ENCODE assay signal across 18 cellular contexts in genomic region chr4:61408163-61408562, GRCh38.
DNase-seq lines count a peak whose midpoint lies in the region; ATAC-seq and TF ChIP-seq lines count a peak whose summit lies in the region.
"Had no signal": no experiment of that assay in that cellular context is flagged by ENCODE, and none has a peak within 500 bp of the region (broad histone marks: within the 10 kb centered on the region; RNA-seq: fewer than 3 reads in every experiment).

No MANE protein-coding gene starts in this region.

- H3K9me3 Mint-ChIP-seq in mesothelial cell of epicardium (no peaks in the 10 kb centered on the region), MCF 10A (ENCODE audit: unreplicated experiment) (no peaks in the 10 kb centered on the region), natural killer cell (peaks cover 4 to 10% of the 10 kb centered on the region in 2 donors)
- H3K9me3 Mint-ChIP-seq in CD4-positive, alpha-beta memory T cell = peaks cover 0 to 7% (median 3%) of the 10 kb centered on the region in 8 donors
- H3K9me3 Mint-ChIP-seq: IgD-negative memory B cell had no signal

- no peaks in the 10 kb centered on the region for H3K27me3 Mint-ChIP-seq in mesothelial cell of epicardium (ENCODE audit: low read depth)
- H3K27me3 Mint-ChIP-seq in CD4-positive, alpha-beta memory T cell = no peaks in the 10 kb centered on the region
- no peaks in the 10 kb centered on the region for H3K27me3 Mint-ChIP-seq in MCF 10A (ENCODE audit: insufficient read depth, unreplicated experiment)
- H3K27me3 Mint-ChIP-seq in natural killer cell (ENCODE audit: low read depth in 2 of 2) = no peaks in the 10 kb centered on the region
- H3K27me3 Mint-ChIP-seq: CD4-positive, CD25-positive, alpha-beta regulatory T cell; IgD-negative memory B cell had no signal

- ATAC-seq in HG03565 (IDR thresholded peaks at IDR 0.05; ENCODE audit: unreplicated experiment) = no peak
- no peak for ATAC-seq in natural killer cell
- ATAC-seq: HCT116 had no signal

- no peaks in the 10 kb centered on the region for H3K9me3 ChIP-seq in CD4-positive, alpha-beta memory T cell (ENCODE audit: control insufficient read depth in 1 of 2, low read length in 2 of 2)

- H3K4me3 ChIP-seq in dorsolateral prefrontal cortex = peak overlapping the region in 32 of 59 donors; percentile 2 to 50 (median 23)
- no peak overlapping the region for H3K4me3 ChIP-seq in CD4-positive, alpha-beta memory T cell (ENCODE audit: low read length in 2 of 2)
- H3K4me3 ChIP-seq: SK-N-MC had no signal

- POLR2A ChIA-PET in CD4-positive, alpha-beta memory T cell (lab: Charles Lee; ENCODE audit: partially characterized antibody) = no interaction called here
- POLR2A ChIA-PET in MCF 10A (lab: Yijun Ruan, JAX) = no interaction called here

- no peaks in the 10 kb centered on the region for H3K36me3 ChIP-seq in CD4-positive, alpha-beta memory T cell (ENCODE audit: insufficient read depth, low read length)

- TF ChIP-seq CTCF in dorsolateral prefrontal cortex (IDR thresholded peaks at IDR 0.05 in 54 of 56, conservative IDR thresholded peaks at IDR 0.05 in 2 of 56; ENCODE audit: low read depth in 1 of 56, partially characterized antibody in 56 of 56) (no peak), mesothelial cell of epicardium (IDR thresholded peaks at IDR 0.05; ENCODE audit: unreplicated experiment) (no peak), MCF 10A (IDR thresholded peaks at IDR 0.05; ENCODE audit: unreplicated experiment) (no peak), natural killer cell (IDR thresholded peaks at IDR 0.05) (no peak)

- H3K4me1 ChIP-seq in CD4-positive, alpha-beta memory T cell (ENCODE audit: insufficient read depth, low read length) = no peaks in the 10 kb centered on the region

- H3K27ac ChIP-seq in dorsolateral prefrontal cortex = peak overlapping the region in 9 of 59 donors; percentile 2 to 62 (median 12)
- no peak overlapping the region for H3K27ac ChIP-seq in CD4-positive, alpha-beta memory T cell (ENCODE audit: low read depth, low read length)
- H3K27ac ChIP-seq: SK-N-MC had no signal

- no peaks in the 10 kb centered on the region for H3K27me3 ChIP-seq in dorsolateral prefrontal cortex
- H3K27me3 ChIP-seq in CD4-positive, alpha-beta memory T cell (ENCODE audit: insufficient read depth, low read length) = no peaks in the 10 kb centered on the region

- peaks cover 23% of the 10 kb centered on the region for H3K4me1 Mint-ChIP-seq in mesothelial cell of epicardium
- no peaks in the 10 kb centered on the region for H3K4me1 Mint-ChIP-seq in CD4-positive, alpha-beta memory T cell
- peaks cover 4% of the 10 kb centered on the region for H3K4me1 Mint-ChIP-seq in MCF 10A (ENCODE audit: insufficient read depth, unreplicated experiment)
- no peaks in the 10 kb centered on the region for H3K4me1 Mint-ChIP-seq in natural killer cell
- H3K4me1 Mint-ChIP-seq: CD4-positive, CD25-positive, alpha-beta regulatory T cell; IgD-negative memory B cell had no signal

- intact Hi-C loops in dorsolateral prefrontal cortex (cut with DNase I) (no loop called here), MCF 10A (cut with micrococcal nuclease) (no loop called here), natural killer cell (cut with micrococcal nuclease) (no loop called here)
- intact Hi-C loops in CD4-positive, alpha-beta memory T cell (cut with micrococcal nuclease) = no loop called here

- peak; percentile 45 for DNase-seq in NCI-H146 treated with DMSO at 0.1 percent for 48 hours (lab: John Stamatoyannopoulos, UW; ENCODE audit: unreplicated experiment)
- DNase-seq in dorsolateral prefrontal cortex = no peak
- DNase-seq in mesothelial cell of epicardium (ENCODE audit: low spot score in 2 of 2, unreplicated experiment in 2 of 2) = no peak
- DNase-seq in CD4-positive, alpha-beta memory T cell = no peak
- no peak for DNase-seq in MCF 10A (ENCODE audit: unreplicated experiment)
- DNase-seq in natural killer cell = no peak
- DNase-seq: CD4-positive, CD25-positive, alpha-beta regulatory T cell; COR-L47; DMS79 treated with DMSO at 0.1 percent for 48 hours; MV-4-11; NCI-H2227 treated with DMSO at 0.1 percent for 48 hours; NCI-H510A; Right ventricle myocardium superior; SW 1271 had no signal

- peak overlapping the region; percentile 1 for H3K4me3 Mint-ChIP-seq in mesothelial cell of epicardium
- no peak overlapping the region for H3K4me3 Mint-ChIP-seq in CD4-positive, alpha-beta memory T cell
- no peak overlapping the region for H3K4me3 Mint-ChIP-seq in MCF 10A (ENCODE audit: unreplicated experiment)
- no peak overlapping the region for H3K4me3 Mint-ChIP-seq in natural killer cell
- H3K4me3 Mint-ChIP-seq: CD4-positive, CD25-positive, alpha-beta regulatory T cell; IgD-negative memory B cell had no signal

- H3K36me3 Mint-ChIP-seq in mesothelial cell of epicardium = no peaks in the 10 kb centered on the region
- H3K36me3 Mint-ChIP-seq in CD4-positive, alpha-beta memory T cell = no peaks in the 10 kb centered on the region
- no peaks in the 10 kb centered on the region for H3K36me3 Mint-ChIP-seq in MCF 10A (ENCODE audit: insufficient read depth, unreplicated experiment)
- peaks cover 7% of the 10 kb centered on the region for H3K36me3 Mint-ChIP-seq in natural killer cell
- H3K36me3 Mint-ChIP-seq: CD4-positive, CD25-positive, alpha-beta regulatory T cell; IgD-negative memory B cell had no signal

- BruUV-seq in MCF 10A (replicated peaks; lab: Mats Ljungman, UMichigan) = no TSS peak

- CTCF ChIA-PET in CD4-positive, alpha-beta memory T cell (lab: Charles Lee; ENCODE audit: partially characterized antibody) = no interaction called here
- CTCF ChIA-PET in MCF 10A (lab: Yijun Ruan, JAX) = no interaction called here

- H3K27ac Mint-ChIP-seq in mesothelial cell of epicardium (peak overlapping the region; percentile 60), MCF 10A (ENCODE audit: low read depth, unreplicated experiment) (no peak overlapping the region), natural killer cell (no peak overlapping the region)
- no peak overlapping the region for H3K27ac Mint-ChIP-seq in CD4-positive, alpha-beta memory T cell
- H3K27ac Mint-ChIP-seq: CD4-positive, CD25-positive, alpha-beta regulatory T cell; IgD-negative memory B cell had no signal

Comparison
In these comparisons a context has a peak if more than half of its experiments do, and no peak if none do; other contexts are left out.
1. H3K4me3 ChIP-seq: peak in dorsolateral prefrontal cortex (32 of 59); none in CD4-positive, alpha-beta memory T cell (0 of 2).